ENCODE assay signal across 8 cellular contexts in genomic region chr1:51878616-51879336, GRCh38. TPM values are rescaled to one million over a fixed set of nuclear protein-coding genes. Genes with fewer than 3 reads are reported as not detected.
A peak's percentile ranks its signal among the peaks of the same experiment; 100 is the strongest.
DNase-seq lines count a peak whose midpoint lies in the region; ATAC-seq lines count a peak whose summit lies in the region.

Gene NRDC, minus strand, starts transcription at chr1:51878727. Its CDS starts 112 bp downstream, at chr1:51878615.

- CTCF ChIA-PET in activated CD8-positive, alpha-beta memory T cell treated with anti-CD3 and anti-CD28 coated beads for 36 hours (lab: Charles Lee) = interaction anchor here (0.7 to 1.5 kb wide), 2 partner anchors 18 to 418 kb away, joined by 3 to 7 read pairs; no protein-coding TSS in a partner anchor

- DNase-seq in COR-L47 (lab: John Stamatoyannopoulos, UW) = peak; percentile 100
- peak; percentile 99 for DNase-seq in HT1080 (ENCODE audit: low read depth)
- peak; percentile 96 to 99 for DNase-seq in NOMO-1 (lab: John Stamatoyannopoulos, UW; ENCODE audit: unreplicated experiment in 2 of 2)
- peak; percentile 98 to 100 (median 99) for DNase-seq in effector memory CD8-positive, alpha-beta T cell
- peak; percentile 100 for DNase-seq in lung microvascular endothelial cell (ENCODE audit: low read depth in 2 of 2)
- peak; percentile 99 for DNase-seq in stimulated activated CD4-positive, alpha-beta T cell treated with anti-CD3 and anti-CD28 coated beads, TNF-alpha, amount 100 ng/mL, for 48 hours (ENCODE audit: low read depth in 3 of 3)

- H3K27ac Mint-ChIP-seq in effector memory CD8-positive, alpha-beta T cell = no peak within 1 kb of the TSS

- no peaks in the 10 kb centered on the region for H3K9me3 Mint-ChIP-seq in effector memory CD8-positive, alpha-beta T cell

- peaks cover 5% of the 10 kb centered on the region for H3K36me3 Mint-ChIP-seq in effector memory CD8-positive, alpha-beta T cell (ENCODE audit: insufficient read depth)

- H3K4me1 Mint-ChIP-seq in effector memory CD8-positive, alpha-beta T cell (ENCODE audit: low read depth in 2 of 2) = peaks cover 16 to 20% of the 10 kb centered on the region in 2 donors

- H3K27me3 Mint-ChIP-seq in effector memory CD8-positive, alpha-beta T cell = peaks cover 12 to 20% of the 10 kb centered on the region in 2 donors

- POLR2A ChIA-PET in activated CD8-positive, alpha-beta memory T cell treated with anti-CD3 and anti-CD28 coated beads for 36 hours (lab: Charles Lee) = interaction anchor here (0.7 kb wide), 1 partner anchor 9 kb away, joined by 3 read pairs; no protein-coding TSS in a partner anchor

- no peak within 1 kb of the TSS for H3K4me3 Mint-ChIP-seq in effector memory CD8-positive, alpha-beta T cell

- peak; percentile 90 for ATAC-seq in GM21367 (IDR thresholded peaks at IDR 0.05; ENCODE audit: unreplicated experiment)
- peak; percentile 91 for ATAC-seq in effector memory CD8-positive, alpha-beta T cell (replicated peaks)

RNA-seq across cellular contexts. Expression of gene NRDC, which starts in this region (rescaled TPM):
- total RNA-seq in HT1080 (2014; rRNA removed; shearing (Covaris generic)) = 57.0 and 57.8 TPM in 2 replicates
- polyA plus RNA-seq in HT1080 (2015; cell fraction: cytosol; rRNA removed) = 77.4 and 89.7 TPM in 2 replicates
- 170 and 179 TPM in 2 replicates for polyA plus RNA-seq in HT1080 (2015; cell fraction: nucleus; rRNA removed)
- 100 to 1,000 TPM; 118 to 128 TPM for total RNA-seq in activated CD8-positive, alpha-beta memory T cell treated with anti-CD3 and anti-CD28 coated beads for 36 hours
- total RNA-seq in lung microvascular endothelial cell = 37.9 and 39.2 TPM in 2 replicates

Comparison
In these comparisons a context has a peak if more than half of its experiments do, and no peak if none do; other contexts are left out.
1. Peak in every context shown above with its lines: DNase-seq and ATAC-seq.